1 cellular context compared by ENCODE assay signal in genomic region chr6:132964101-132964867, GRCh38.
TF ChIP-seq lines count a peak whose summit lies in the region.

No MANE protein-coding gene starts in this region.

TF ChIP-seq in HEK293, 187 proteins besides CTCF, POLR2A, EP300 and RAD21 (continued from another document):
- TF ChIP-seq INSM2 (tag by site-specific recombination; IDR thresholded peaks at IDR 0.05) (peak; percentile 85), ZNF23 (tag by site-specific recombination; IDR thresholded peaks at IDR 0.05; ENCODE audit: borderline replicate concordance) (no peak), ZNF324 (tag by site-specific recombination; IDR thresholded peaks at IDR 0.05) (peak; percentile 53; the same call in 1 of the 2 replicates), ZSCAN23 (tag by site-specific recombination; IDR thresholded peaks at IDR 0.05) (0 out of 2 replicates have a peak, but pooled peaks have one; percentile 33), BCL11A (tag by site-specific recombination; IDR thresholded peaks at IDR 0.05; ENCODE audit: low read depth) (0 out of 2 replicates have a peak, but pooled peaks have one; percentile 53), ZNF184 (tag by site-specific recombination; IDR thresholded peaks at IDR 0.05) (peak; percentile 40; the same call in 1 of the 2 replicates), HIC1 (tag by site-specific recombination; IDR thresholded peaks at IDR 0.05) (peak; percentile 71), ZXDB (tag by site-specific recombination; IDR thresholded peaks at IDR 0.05) (peak; percentile 73), MZF1 (tag by site-specific recombination; IDR thresholded peaks at IDR 0.05; ENCODE audit: borderline replicate concordance) (0 out of 2 replicates have a peak, but pooled peaks have one; percentile 35), ZNF707 (tag by site-specific recombination; IDR thresholded peaks at IDR 0.05) (peak; percentile 91), FEZF1 (tag by site-specific recombination; IDR thresholded peaks at IDR 0.05) (peak; percentile 68), ZNF580 (tag by site-specific recombination; IDR thresholded peaks at IDR 0.05) (0 out of 2 replicates have a peak, but pooled peaks have one; percentile 41), ZNF132 (tag by site-specific recombination; IDR thresholded peaks at IDR 0.05; ENCODE audit: borderline replicate concordance) (no peak), ZNF629 (tag by site-specific recombination; IDR thresholded peaks at IDR 0.05) (peak; percentile 86), ZNF391 (tag by site-specific recombination; IDR thresholded peaks at IDR 0.05; ENCODE audit: borderline replicate concordance, low read depth) (0 out of 2 replicates have a peak, but pooled peaks have one; percentile 59), ZNF2 (tag by site-specific recombination; IDR thresholded peaks at IDR 0.05) (0 out of 2 replicates have a peak, but pooled peaks have one; percentile 16), ZNF843 (tag by site-specific recombination; IDR thresholded peaks at IDR 0.05) (peak; percentile 87)
